14 cellular contexts compared by ENCODE assay signal in genomic region chr16:89378947-89379771, GRCh38.
DNase-seq lines count a peak whose midpoint lies in the region; ATAC-seq and TF ChIP-seq lines count a peak whose summit lies in the region.
"Had no signal": no experiment of that assay in that cellular context is flagged by ENCODE, and none has a peak within 500 bp of the region (broad histone marks: within the 10 kb centered on the region; RNA-seq: fewer than 3 reads in every experiment).

No MANE protein-coding gene starts in this region.

- no peaks in the 10 kb centered on the region for H3K27me3 ChIP-seq in heart right ventricle
- H3K27me3 ChIP-seq in skeletal muscle tissue (ENCODE audit: control insufficient read depth in 3 of 3, insufficient read depth in 3 of 3, low read length in 3 of 3): no peaks in the 10 kb centered on the region
- H3K27me3 ChIP-seq in osteoblast (ENCODE audit: insufficient read depth, low read length): no peaks in the 10 kb centered on the region
- H3K27me3 ChIP-seq: upper lobe of left lung had no signal

- no peak overlapping the region for H3K4me3 ChIP-seq in heart right ventricle
- peak overlapping the region in 2 of 3 donors; percentile 13 to 30 for H3K4me3 ChIP-seq in skeletal muscle tissue (ENCODE audit: low read length in 3 of 3)
- H3K4me3 ChIP-seq in osteoblast (ENCODE audit: insufficient read depth, low read length): no peak overlapping the region
- H3K4me3 ChIP-seq: upper lobe of left lung had no signal

- H3K4me1 Mint-ChIP-seq in activated naive CD8-positive, alpha-beta T cell treated with anti-CD3 and anti-CD28 coated beads, Interleukin-2, amount 50 U/mL, for 24 hours: peaks cover 92% of the 10 kb centered on the region

- peak overlapping the region; percentile 69 for H3K27ac Mint-ChIP-seq in activated naive CD8-positive, alpha-beta T cell treated with anti-CD3 and anti-CD28 coated beads, Interleukin-2, amount 50 U/mL, for 24 hours

- H3K36me3 ChIP-seq in heart right ventricle: no peaks in the 10 kb centered on the region
- H3K36me3 ChIP-seq in skeletal muscle tissue (ENCODE audit: control insufficient read depth in 3 of 3, insufficient read depth in 3 of 3, low read length in 3 of 3): no peaks in the 10 kb centered on the region
- no peaks in the 10 kb centered on the region for H3K36me3 ChIP-seq in osteoblast (ENCODE audit: insufficient read depth, low read length)
- H3K36me3 ChIP-seq: upper lobe of left lung had no signal

- no peak overlapping the region for H2AFZ ChIP-seq in osteoblast (ENCODE audit: low read length)

- H3K27ac ChIP-seq in heart right ventricle (peak overlapping the region in 1 of 10 donors; percentile 5), skeletal muscle tissue (ENCODE audit: low read depth, low read length) (peak overlapping the region; percentile 6), osteoblast (ENCODE audit: low read depth, low read length) (no peak overlapping the region)
- H3K27ac ChIP-seq: 22Rv1, upper lobe of left lung had no signal

- H3K4me2 ChIP-seq in osteoblast (ENCODE audit: insufficient read depth, low read length): no peak overlapping the region

- peak overlapping the region in 1 of 3 donors; percentile 25 for H3K9ac ChIP-seq in skeletal muscle tissue (ENCODE audit: low read depth in 1 of 3, low read length in 3 of 3)

- H3K9me3 Mint-ChIP-seq in activated naive CD8-positive, alpha-beta T cell treated with anti-CD3 and anti-CD28 coated beads, Interleukin-2, amount 50 U/mL, for 24 hours: no peaks in the 10 kb centered on the region
- H3K9me3 Mint-ChIP-seq: activated naive CD4-positive, alpha-beta T cell treated with anti-CD3 and anti-CD28 coated beads, Interleukin-2, amount 50 U/mL, for 24 hours had no signal

- peaks cover 27 to 85% (median 78%) of the 10 kb centered on the region in 9 donors for H3K4me1 ChIP-seq in heart right ventricle
- peaks cover 34 to 73% (median 66%) of the 10 kb centered on the region in 3 donors for H3K4me1 ChIP-seq in skeletal muscle tissue (ENCODE audit: control insufficient read depth in 3 of 3, insufficient read depth in 3 of 3, low read length in 3 of 3)
- H3K4me1 ChIP-seq in osteoblast (ENCODE audit: insufficient read depth, low read length): no peaks in the 10 kb centered on the region

- H4K20me1 ChIP-seq in osteoblast (ENCODE audit: insufficient read depth, low read length): peaks cover 81% of the 10 kb centered on the region

- peak; percentile 42 for DNase-seq in NCI-H2171 treated with DMSO at 0.1 percent for 48 hours (lab: John Stamatoyannopoulos, UW)
- no peak for DNase-seq in NCI-H2171 (lab: John Stamatoyannopoulos, UW)
- no peak for DNase-seq in activated naive CD8-positive, alpha-beta T cell treated with anti-CD3 and anti-CD28 coated beads, Interleukin-2, amount 50 U/mL, for 24 hours
- DNase-seq in heart right ventricle: no peak
- DNase-seq in osteoblast (ENCODE audit: insufficient read length, low spot score, missing footprints): no peak
- no peak for DNase-seq in NCI-H226
- DNase-seq: GDM1; NCI-H774; stimulated activated CD4-positive, alpha-beta T cell treated with anti-CD3 and anti-CD28 coated beads, Interleukin-2, amount 100 ng/mL, for 24 hours; upper lobe of left lung had no signal

- peak in 2 of 9 donors; percentile 19 to 22 for TF ChIP-seq CTCF in heart right ventricle (IDR thresholded peaks at IDR 0.05)
- no peak for TF ChIP-seq CTCF in osteoblast (IDR thresholded peaks at IDR 0.05; ENCODE audit: extremely low read depth, low read depth, low read length)

- H3K79me2 ChIP-seq in osteoblast (ENCODE audit: insufficient read depth, low read length): peaks cover 100% of the 10 kb centered on the region

- ATAC-seq in activated naive CD8-positive, alpha-beta T cell treated with anti-CD3 and anti-CD28 coated beads, Interleukin-2, amount 50 U/mL, for 24 hours: no peak
- ATAC-seq in heart right ventricle (peak in 6 of 8 donors; percentile 18 to 45 (median 37)), HG03439 (IDR thresholded peaks at IDR 0.05; ENCODE audit: unreplicated experiment) (no peak)

- intact Hi-C loops in heart right ventricle (cut with DNase I): no loop called here

- 51 to 64% methylated on average over 29 of the region's 29 CpGs for WGBS in heart right ventricle, 2 donors

- H3K36me3 Mint-ChIP-seq in activated naive CD8-positive, alpha-beta T cell treated with anti-CD3 and anti-CD28 coated beads, Interleukin-2, amount 50 U/mL, for 24 hours (ENCODE audit: low read depth): peaks cover 21% of the 10 kb centered on the region

- H3K9me3 ChIP-seq in heart right ventricle (peaks cover 0 to 11% (median 0%) of the 10 kb centered on the region in 11 donors), skeletal muscle tissue (ENCODE audit: control insufficient read depth in 3 of 3, low read length in 3 of 3) (no peaks in the 10 kb centered on the region), osteoblast (ENCODE audit: low read depth, low read length) (no peaks in the 10 kb centered on the region)

- no peaks in the 10 kb centered on the region for H3K27me3 Mint-ChIP-seq in activated naive CD8-positive, alpha-beta T cell treated with anti-CD3 and anti-CD28 coated beads, Interleukin-2, amount 50 U/mL, for 24 hours
- H3K27me3 Mint-ChIP-seq: activated naive CD4-positive, alpha-beta T cell treated with anti-CD3 and anti-CD28 coated beads, Interleukin-2, amount 50 U/mL, for 24 hours had no signal

- H3K4me3 Mint-ChIP-seq in activated naive CD8-positive, alpha-beta T cell treated with anti-CD3 and anti-CD28 coated beads, Interleukin-2, amount 50 U/mL, for 24 hours: no peak overlapping the region
- H3K4me3 Mint-ChIP-seq: activated naive CD4-positive, alpha-beta T cell treated with anti-CD3 and anti-CD28 coated beads, Interleukin-2, amount 50 U/mL, for 24 hours had no signal

Comparison
In these comparisons a context has a peak if more than half of its experiments do, and no peak if none do; other contexts are left out.
1. ATAC-seq: peak in heart right ventricle (6 of 8); none in activated naive CD8-positive, alpha-beta T cell treated with anti-CD3 and anti-CD28 coated beads, Interleukin-2, amount 50 U/mL, for 24 hours (single experiment) and HG03439 (single experiment).
2. H3K4me3 ChIP-seq: peak in skeletal muscle tissue (2 of 3); none in heart right ventricle (0 of 10) and osteoblast (single experiment).